30 cellular contexts compared by ENCODE assay signal in the genomic region with DNA sequence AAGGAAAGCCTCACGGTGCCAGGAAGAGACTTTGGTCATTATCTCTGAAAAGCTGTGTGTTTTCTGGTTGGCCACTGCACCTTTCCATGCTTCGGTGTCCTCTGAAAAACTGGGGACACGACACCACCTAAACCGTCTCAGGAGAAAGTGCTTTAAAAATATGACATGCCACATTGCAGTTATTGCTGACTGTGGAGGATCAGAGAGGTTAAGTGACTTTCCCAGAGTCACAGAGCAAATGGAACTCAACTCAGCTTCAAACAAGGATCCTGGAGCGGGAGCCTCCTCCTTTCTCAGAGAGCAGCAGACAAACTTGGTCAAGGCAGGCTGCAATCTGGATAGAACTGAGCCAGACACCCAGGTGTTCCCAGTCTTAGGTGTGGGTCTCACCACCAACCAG. TPM values are rescaled to one million over a fixed set of nuclear protein-coding genes. Genes with fewer than 3 reads are reported as not detected.
"Had no signal": no experiment of that assay in that cellular context is flagged by ENCODE, and none has a peak within 500 bp of the region (broad histone marks: within the 10 kb centered on the region; RNA-seq: fewer than 3 reads in every experiment).

No MANE protein-coding gene starts in this region.

- H3K27me3 ChIP-seq: hepatocyte, pancreas, sigmoid colon, testis, tibial artery, upper lobe of left lung had no signal

- H3K4me1 ChIP-seq: foreskin keratinocyte, left lung, lower lobe of right lung, prostate gland, spleen, upper lobe of left lung had no signal

- ATAC-seq: foreskin keratinocyte; left lung; lower lobe of right lung; naive thymus-derived CD8-positive, alpha-beta T cell; pancreas; stimulated activated memory B cell treated with anti-CD40 and anti-IgM and Interleukin-4, amounts not matched to agents 10 μg/mL and 1 μg/mL and 100 μg/mL, for 72 hours; stimulated activated naive CD8-positive, alpha-beta T cell treated with anti-CD3 and anti-CD28 coated beads, Interleukin-15, Interleukin-2, amounts not matched to agents 100 U/mL and 50 U/mL, for 24 hours had no signal

- H3K9me3 ChIP-seq: esophagus muscularis mucosa, left lung, lower lobe of right lung, pancreas, prostate gland, sigmoid colon, spleen, testis, tibial artery, upper lobe of left lung had no signal

- DNase-seq: dermis blood vessel endothelial cell; effector memory CD4-positive, alpha-beta T cell; foreskin keratinocyte; glutamatergic neuron; left lung; naive thymus-derived CD8-positive, alpha-beta T cell; nephron progenitor cell; occipital lobe; retina; sigmoid colon; spleen; stimulated activated CD4-positive, alpha-beta T cell treated with anti-CD3 and anti-CD28 coated beads, Interleukin-4, amount 100 ng/mL, for 4 hours; stimulated activated naive CD8-positive, alpha-beta T cell treated with anti-CD3 and anti-CD28 coated beads, Interleukin-15, Interleukin-2, amounts not matched to agents 100 U/mL and 50 U/mL, for 24 hours; substantia nigra; testis; tibial artery; upper lobe of left lung had no signal

- H3K36me3 ChIP-seq: left lung, lower lobe of right lung, pancreas, prostate gland, sigmoid colon, spleen, tibial artery, upper lobe of left lung had no signal

- H3K27ac ChIP-seq: coronary artery, esophagus muscularis mucosa, foreskin keratinocyte, hepatocyte, left lung, lower lobe of right lung, pancreas, prostate gland, sigmoid colon, skin epidermis, spleen, testis, tibial artery, upper lobe of left lung had no signal

- H3K4me3 ChIP-seq: coronary artery, esophagus muscularis mucosa, hepatocyte, left lung, lower lobe of right lung, pancreas, prostate gland, sigmoid colon, skin epidermis, spleen, testis, tibial artery, upper lobe of left lung had no signal

RNA-seq across cellular contexts. Expression of a gene that starts 13.8 kb away (rescaled TPM):
- total RNA-seq: dermis blood vessel endothelial cell; fibroblast of lung; naive thymus-derived CD8-positive, alpha-beta T cell; spleen had no signal
- polyA plus RNA-seq: fibroblast of lung; naive thymus-derived CD8-positive, alpha-beta T cell had no signal

RNA-seq across cellular contexts. Expression of a gene that starts 44.8 kb away (rescaled TPM):
- total RNA-seq: dermis blood vessel endothelial cell; endothelial cell of umbilical vein; epithelial cell of proximal tubule; mesenteric fat pad; myocyte; naive thymus-derived CD8-positive, alpha-beta T cell; occipital lobe; spleen had no signal
- polyA plus RNA-seq: endothelial cell of umbilical vein; naive thymus-derived CD8-positive, alpha-beta T cell; spleen had no signal
